In the genomic region with DNA sequence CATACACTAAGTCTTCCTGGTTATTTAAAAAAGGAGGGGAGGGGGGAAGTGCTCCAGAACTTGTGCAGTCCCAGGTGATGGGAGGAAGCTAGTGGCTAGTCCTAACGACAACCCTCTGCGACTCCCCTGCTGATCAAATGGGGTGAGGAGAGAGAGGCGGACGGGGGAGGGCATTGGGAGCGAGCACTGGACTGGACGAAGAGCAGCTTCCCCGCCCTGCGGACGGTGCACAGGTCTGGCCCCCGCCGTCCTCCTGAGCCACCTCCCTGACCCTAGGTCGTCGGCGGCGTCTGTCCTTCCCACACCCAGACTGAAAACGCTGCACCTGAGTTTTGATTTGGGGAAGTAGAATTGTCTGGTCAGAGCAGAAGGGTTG, we compare ENCODE assay signal across 1 cellular context.
TF ChIP-seq lines count a peak whose summit lies in the region.

No MANE protein-coding gene starts in this region.

TF ChIP-seq in WTC11, 78 proteins besides CTCF, POLR2A, EP300 and RAD21 (continued from another document):
- TF ChIP-seq, protein P1, sequence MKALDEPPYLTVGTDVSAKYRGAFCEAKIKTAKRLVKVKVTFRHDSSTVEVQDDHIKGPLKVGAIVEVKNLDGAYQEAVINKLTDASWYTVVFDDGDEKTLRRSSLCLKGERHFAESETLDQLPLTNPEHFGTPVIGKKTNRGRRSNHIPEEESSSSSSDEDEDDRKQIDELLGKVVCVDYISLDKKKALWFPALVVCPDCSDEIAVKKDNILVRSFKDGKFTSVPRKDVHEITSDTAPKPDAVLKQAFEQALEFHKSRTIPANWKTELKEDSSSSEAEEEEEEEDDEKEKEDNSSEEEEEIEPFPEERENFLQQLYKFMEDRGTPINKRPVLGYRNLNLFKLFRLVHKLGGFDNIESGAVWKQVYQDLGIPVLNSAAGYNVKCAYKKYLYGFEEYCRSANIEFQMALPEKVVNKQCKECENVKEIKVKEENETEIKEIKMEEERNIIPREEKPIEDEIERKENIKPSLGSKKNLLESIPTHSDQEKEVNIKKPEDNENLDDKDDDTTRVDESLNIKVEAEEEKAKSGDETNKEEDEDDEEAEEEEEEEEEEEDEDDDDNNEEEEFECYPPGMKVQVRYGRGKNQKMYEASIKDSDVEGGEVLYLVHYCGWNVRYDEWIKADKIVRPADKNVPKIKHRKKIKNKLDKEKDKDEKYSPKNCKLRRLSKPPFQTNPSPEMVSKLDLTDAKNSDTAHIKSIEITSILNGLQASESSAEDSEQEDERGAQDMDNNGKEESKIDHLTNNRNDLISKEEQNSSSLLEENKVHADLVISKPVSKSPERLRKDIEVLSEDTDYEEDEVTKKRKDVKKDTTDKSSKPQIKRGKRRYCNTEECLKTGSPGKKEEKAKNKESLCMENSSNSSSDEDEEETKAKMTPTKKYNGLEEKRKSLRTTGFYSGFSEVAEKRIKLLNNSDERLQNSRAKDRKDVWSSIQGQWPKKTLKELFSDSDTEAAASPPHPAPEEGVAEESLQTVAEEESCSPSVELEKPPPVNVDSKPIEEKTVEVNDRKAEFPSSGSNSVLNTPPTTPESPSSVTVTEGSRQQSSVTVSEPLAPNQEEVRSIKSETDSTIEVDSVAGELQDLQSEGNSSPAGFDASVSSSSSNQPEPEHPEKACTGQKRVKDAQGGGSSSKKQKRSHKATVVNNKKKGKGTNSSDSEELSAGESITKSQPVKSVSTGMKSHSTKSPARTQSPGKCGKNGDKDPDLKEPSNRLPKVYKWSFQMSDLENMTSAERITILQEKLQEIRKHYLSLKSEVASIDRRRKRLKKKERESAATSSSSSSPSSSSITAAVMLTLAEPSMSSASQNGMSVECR (CRISPR knock-in tag; IDR thresholded peaks at IDR 0.05; ENCODE audit: borderline replicate concordance), result no peak
- TF ChIP-seq AFF4 (CRISPR knock-in tag; IDR thresholded peaks at IDR 0.05; ENCODE audit: borderline replicate concordance) (no peak), ZNF317 (CRISPR knock-in tag; IDR thresholded peaks at IDR 0.05; ENCODE audit: borderline replicate concordance, low read depth) (no peak), FOXJ3 (CRISPR knock-in tag; IDR thresholded peaks at IDR 0.05; ENCODE audit: borderline replicate concordance) (no peak), OVOL2 (CRISPR knock-in tag; IDR thresholded peaks at IDR 0.05; ENCODE audit: borderline replicate concordance) (no peak), HMGXB4 (CRISPR knock-in tag; IDR thresholded peaks at IDR 0.05) (no peak), SMAD4 (CRISPR knock-in tag; IDR thresholded peaks at IDR 0.05) (no peak)
- TF ChIP-seq, protein P2, sequence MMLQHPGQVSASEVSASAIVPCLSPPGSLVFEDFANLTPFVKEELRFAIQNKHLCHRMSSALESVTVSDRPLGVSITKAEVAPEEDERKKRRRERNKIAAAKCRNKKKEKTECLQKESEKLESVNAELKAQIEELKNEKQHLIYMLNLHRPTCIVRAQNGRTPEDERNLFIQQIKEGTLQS (CRISPR knock-in tag; conservative IDR thresholded peaks at IDR 0.05), result no peak
- TF ChIP-seq, protein P3, sequence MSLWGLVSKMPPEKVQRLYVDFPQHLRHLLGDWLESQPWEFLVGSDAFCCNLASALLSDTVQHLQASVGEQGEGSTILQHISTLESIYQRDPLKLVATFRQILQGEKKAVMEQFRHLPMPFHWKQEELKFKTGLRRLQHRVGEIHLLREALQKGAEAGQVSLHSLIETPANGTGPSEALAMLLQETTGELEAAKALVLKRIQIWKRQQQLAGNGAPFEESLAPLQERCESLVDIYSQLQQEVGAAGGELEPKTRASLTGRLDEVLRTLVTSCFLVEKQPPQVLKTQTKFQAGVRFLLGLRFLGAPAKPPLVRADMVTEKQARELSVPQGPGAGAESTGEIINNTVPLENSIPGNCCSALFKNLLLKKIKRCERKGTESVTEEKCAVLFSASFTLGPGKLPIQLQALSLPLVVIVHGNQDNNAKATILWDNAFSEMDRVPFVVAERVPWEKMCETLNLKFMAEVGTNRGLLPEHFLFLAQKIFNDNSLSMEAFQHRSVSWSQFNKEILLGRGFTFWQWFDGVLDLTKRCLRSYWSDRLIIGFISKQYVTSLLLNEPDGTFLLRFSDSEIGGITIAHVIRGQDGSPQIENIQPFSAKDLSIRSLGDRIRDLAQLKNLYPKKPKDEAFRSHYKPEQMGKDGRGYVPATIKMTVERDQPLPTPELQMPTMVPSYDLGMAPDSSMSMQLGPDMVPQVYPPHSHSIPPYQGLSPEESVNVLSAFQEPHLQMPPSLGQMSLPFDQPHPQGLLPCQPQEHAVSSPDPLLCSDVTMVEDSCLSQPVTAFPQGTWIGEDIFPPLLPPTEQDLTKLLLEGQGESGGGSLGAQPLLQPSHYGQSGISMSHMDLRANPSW (CRISPR knock-in tag; conservative IDR thresholded peaks at IDR 0.05; ENCODE audit: low read depth), result no peak
